ENCODE assay signal across 19 cellular contexts in the genomic region with DNA sequence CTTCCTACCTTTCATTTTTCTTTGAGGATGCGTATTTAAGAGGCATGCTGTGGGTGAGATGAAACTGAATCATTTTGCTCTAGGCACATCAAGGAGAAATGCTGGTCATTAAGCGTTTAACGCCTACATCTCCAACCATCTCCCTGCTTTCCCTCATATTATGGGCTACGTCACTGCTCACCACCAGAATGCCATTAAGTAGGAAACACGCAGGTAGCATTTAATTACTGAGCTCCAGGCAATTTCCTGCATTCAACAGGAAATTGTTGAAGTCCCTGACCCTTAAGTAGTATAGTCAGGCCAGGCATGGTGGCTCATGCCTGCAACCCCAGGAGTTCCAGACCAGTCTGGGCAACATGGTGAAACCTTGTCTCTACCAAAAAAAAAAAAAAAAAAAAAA.
DNase-seq lines count a peak whose midpoint lies in the region; ATAC-seq and TF ChIP-seq lines count a peak whose summit lies in the region.
"Had no signal": no experiment of that assay in that cellular context is flagged by ENCODE, and none has a peak within 500 bp of the region (broad histone marks: within the 10 kb centered on the region; RNA-seq: fewer than 3 reads in every experiment).

No MANE protein-coding gene starts in this region.

- H3K9me3 ChIP-seq in A673 (ENCODE audit: low read depth, low read length, poor library complexity, severe bottlenecking) = no peaks in the 10 kb centered on the region

- no peaks in the 10 kb centered on the region for H3K36me3 ChIP-seq in A673 (ENCODE audit: insufficient read depth, low read length, poor library complexity, severe bottlenecking)

- H3K4me3 ChIP-seq in A673 (ENCODE audit: low read depth, low read length, poor library complexity, severe bottlenecking) = no peak overlapping the region
- H3K4me3 ChIP-seq: BLaER1 had no signal

- no peaks in the 10 kb centered on the region for H3K9me3 Mint-ChIP-seq in activated CD4-positive, alpha-beta T cell treated with anti-CD3 and anti-CD28 coated beads, Interleukin-2, amount 10 ng/mL, durations not matched to agents 24 days and 14 days
- no peaks in the 10 kb centered on the region for H3K9me3 Mint-ChIP-seq in activated T-helper 17 cell treated with anti-CD3 and anti-CD28 coated beads, Interleukin-2, amount 50 U/mL, for 72 hours
- no peaks in the 10 kb centered on the region for H3K9me3 Mint-ChIP-seq in nephron
- H3K9me3 Mint-ChIP-seq: CD8-positive, alpha-beta memory T cell had no signal

- H3K27ac ChIP-seq in A673 (ENCODE audit: low read depth, low read length, poor library complexity, severe bottlenecking) = no peak overlapping the region
- H3K27ac ChIP-seq: 22Rv1, BLaER1 had no signal

- intact Hi-C loops in activated CD4-positive, alpha-beta T cell treated with anti-CD3 and anti-CD28 coated beads, Interleukin-2, amount 10 ng/mL, durations not matched to agents 24 days and 14 days (cut with micrococcal nuclease) = loop anchor here (1.0 to 5.0 kb wide), 2 partner anchors 48 to 67 kb away; a partner anchor contains a TSS
- intact Hi-C loops in A673 (cut with micrococcal nuclease; ENCODE audit: unreplicated experiment) = no loop called here

- H3K27me3 ChIP-seq in A673 (replicated peaks; ENCODE audit: insufficient read depth, low read depth, low read length, poor library complexity) = no peaks in the 10 kb centered on the region
- H3K27me3 ChIP-seq: BLaER1 had no signal

- ATAC-seq in activated T-helper 17 cell treated with anti-CD3 and anti-CD28 coated beads, Interleukin-2, amount 50 U/mL, for 72 hours (replicated peaks) = no peak
- ATAC-seq in HG03432 (IDR thresholded peaks at IDR 0.05; ENCODE audit: unreplicated experiment) = no peak
- ATAC-seq: Panc1 had no signal

- no peak for DNase-seq in activated CD4-positive, alpha-beta T cell treated with anti-CD3 and anti-CD28 coated beads, Interleukin-2, amount 10 ng/mL, durations not matched to agents 24 days and 14 days
- no peak for DNase-seq in activated CD4-positive, alpha-beta T cell treated with anti-CD3 and anti-CD28 coated beads, Interleukin-2, amount 50 U/mL, for 1 hour
- DNase-seq in A673 (ENCODE audit: low spot score) (peak; percentile 25), NK-92 (lab: John Stamatoyannopoulos, UW; ENCODE audit: unreplicated experiment) (no peak), HUDEP-2 (lab: John Stamatoyannopoulos, UW; ENCODE audit: unreplicated experiment in 76 of 76) (no peak)
- DNase-seq: CD8-positive, alpha-beta memory T cell; GF-D8; Kasumi-1; NCI-H1105 treated with DMSO at 0.1 percent for 48 hours; NCI-H187 treated with DMSO at 0.1 percent for 48 hours; NCI-H446 treated with DMSO at 0.1 percent for 48 hours; NCI-H774; SHP77 treated with DMSO at 0.1 percent for 48 hours had no signal

- BruUV-seq in A673 (replicated peaks; lab: Mats Ljungman, UMichigan) = no TSS peak

- TF ChIP-seq CTCF in A673 (conservative IDR thresholded peaks at IDR 0.05; ENCODE audit: low read depth, low read length) = no peak
- no peak for TF ChIP-seq CTCF in nephron (IDR thresholded peaks at IDR 0.05; ENCODE audit: unreplicated experiment in 3 of 3)

- H3K36me3 Mint-ChIP-seq in activated CD4-positive, alpha-beta T cell treated with anti-CD3 and anti-CD28 coated beads, Interleukin-2, amount 10 ng/mL, durations not matched to agents 24 days and 14 days (ENCODE audit: low read depth) = peaks cover 59% of the 10 kb centered on the region
- peaks cover 97% of the 10 kb centered on the region for H3K36me3 Mint-ChIP-seq in activated T-helper 17 cell treated with anti-CD3 and anti-CD28 coated beads, Interleukin-2, amount 50 U/mL, for 72 hours (ENCODE audit: low read depth)
- peaks cover 43% of the 10 kb centered on the region for H3K36me3 Mint-ChIP-seq in nephron (ENCODE audit: low read depth)

- H3K4me1 Mint-ChIP-seq in activated CD4-positive, alpha-beta T cell treated with anti-CD3 and anti-CD28 coated beads, Interleukin-2, amount 10 ng/mL, durations not matched to agents 24 days and 14 days = peaks cover 79% of the 10 kb centered on the region
- peaks cover 56% of the 10 kb centered on the region for H3K4me1 Mint-ChIP-seq in activated T-helper 17 cell treated with anti-CD3 and anti-CD28 coated beads, Interleukin-2, amount 50 U/mL, for 72 hours
- H3K4me1 Mint-ChIP-seq in nephron = peaks cover 70% of the 10 kb centered on the region

- CTCF ChIA-PET in A673 (lab: Charles Lee) = no interaction called here

- peak overlapping the region; percentile 23 for H3K27ac Mint-ChIP-seq in activated CD4-positive, alpha-beta T cell treated with anti-CD3 and anti-CD28 coated beads, Interleukin-2, amount 10 ng/mL, durations not matched to agents 24 days and 14 days
- peak overlapping the region; percentile 63 for H3K27ac Mint-ChIP-seq in activated T-helper 17 cell treated with anti-CD3 and anti-CD28 coated beads, Interleukin-2, amount 50 U/mL, for 72 hours
- H3K27ac Mint-ChIP-seq in nephron = peak overlapping the region; percentile 38 to 65 (median 42)

- no peak overlapping the region for H3K4me3 Mint-ChIP-seq in activated CD4-positive, alpha-beta T cell treated with anti-CD3 and anti-CD28 coated beads, Interleukin-2, amount 10 ng/mL, durations not matched to agents 24 days and 14 days
- peak overlapping the region; percentile 41 for H3K4me3 Mint-ChIP-seq in activated T-helper 17 cell treated with anti-CD3 and anti-CD28 coated beads, Interleukin-2, amount 50 U/mL, for 72 hours
- no peak overlapping the region for H3K4me3 Mint-ChIP-seq in nephron
- H3K4me3 Mint-ChIP-seq: CD8-positive, alpha-beta memory T cell had no signal

- H3K27me3 Mint-ChIP-seq in activated CD4-positive, alpha-beta T cell treated with anti-CD3 and anti-CD28 coated beads, Interleukin-2, amount 10 ng/mL, durations not matched to agents 24 days and 14 days = no peaks in the 10 kb centered on the region
- H3K27me3 Mint-ChIP-seq in activated T-helper 17 cell treated with anti-CD3 and anti-CD28 coated beads, Interleukin-2, amount 50 U/mL, for 72 hours = no peaks in the 10 kb centered on the region
- no peaks in the 10 kb centered on the region for H3K27me3 Mint-ChIP-seq in nephron (ENCODE audit: low read depth)
- H3K27me3 Mint-ChIP-seq: CD8-positive, alpha-beta memory T cell had no signal

- POLR2A ChIA-PET in A673 (lab: Charles Lee; ENCODE audit: low non-redundant PET) = no interaction called here

- H3K4me1 ChIP-seq in A673 (ENCODE audit: insufficient read depth, low read length, poor library complexity, severe bottlenecking) = peaks cover 14% of the 10 kb centered on the region
